Comparison of ENCODE assay signal across 10 cellular contexts in genomic region chr7:79420464-79420863, GRCh38. TPM values are rescaled to one million over a fixed set of nuclear protein-coding genes. Genes with fewer than 3 reads are reported as not detected.
DNase-seq lines count a peak whose midpoint lies in the region; ATAC-seq and TF ChIP-seq lines count a peak whose summit lies in the region.
"Had no signal": no experiment of that assay in that cellular context is flagged by ENCODE, and none has a peak within 500 bp of the region (broad histone marks: within the 10 kb centered on the region; RNA-seq: fewer than 3 reads in every experiment).

No MANE protein-coding gene starts in this region.

- H3K4me1 ChIP-seq in SK-N-SH (ENCODE audit: control insufficient read depth in 1 of 2, insufficient read depth in 2 of 2, low read depth in 1 of 2, low read length in 1 of 2) = no peaks in the 10 kb centered on the region; a peak in 1 of 4 replicates
- no peaks in the 10 kb centered on the region for H3K4me1 ChIP-seq in GM23338 (ENCODE audit: insufficient read depth)

- H3K4me1 Mint-ChIP-seq in GM23338 = no peaks in the 10 kb centered on the region
- H3K4me1 Mint-ChIP-seq: activated CD8-positive, alpha-beta memory T cell treated with anti-CD3 and anti-CD28 coated beads, Interleukin-2, amount 10 ng/mL, durations not matched to agents 7 days and 5 days had no signal

- H3K9me3 ChIP-seq in SK-N-SH = no peaks in the 10 kb centered on the region

- no peaks in the 10 kb centered on the region for H3K27me3 Mint-ChIP-seq in GM23338 (ENCODE audit: insufficient read depth, low read depth, poor library complexity)
- H3K27me3 Mint-ChIP-seq: activated CD8-positive, alpha-beta memory T cell treated with anti-CD3 and anti-CD28 coated beads, Interleukin-2, amount 10 ng/mL, durations not matched to agents 7 days and 5 days had no signal

- H3K27ac Mint-ChIP-seq in GM23338 = no peak overlapping the region
- H3K27ac Mint-ChIP-seq: activated CD8-positive, alpha-beta memory T cell treated with anti-CD3 and anti-CD28 coated beads, Interleukin-2, amount 10 ng/mL, durations not matched to agents 7 days and 5 days had no signal

- H3K27ac ChIP-seq in SK-N-SH (ENCODE audit: low read depth in 2 of 2, low read length in 1 of 2) (peak overlapping the region in 1 of 2 experiments; percentile 49; a peak in 3 of 4 replicates), GM23338 (ENCODE audit: low read depth) (no peak overlapping the region)

- no peaks in the 10 kb centered on the region for H3K36me3 Mint-ChIP-seq in GM23338 (ENCODE audit: low read depth)
- H3K36me3 Mint-ChIP-seq: activated CD8-positive, alpha-beta memory T cell treated with anti-CD3 and anti-CD28 coated beads, Interleukin-2, amount 10 ng/mL, durations not matched to agents 7 days and 5 days had no signal

- peak in 1 of 2 experiments; percentile 47; a peak in 1 of 4 replicates for TF ChIP-seq EP300 in SK-N-SH (IDR thresholded peaks at IDR 0.05; ENCODE audit: borderline replicate concordance in 1 of 2, low read depth in 1 of 2, low read length in 1 of 2)

- CTCF ChIA-PET in SK-N-SH (lab: Yijun Ruan, JAX) = interaction anchor here (1.0 to 2.4 kb wide), 2 partner anchors 24 to 118 kb away, joined by 3 to 6 read pairs; no protein-coding TSS in a partner anchor

- H4K20me1 ChIP-seq in SK-N-SH (ENCODE audit: insufficient read depth) (no peaks in the 10 kb centered on the region), GM23338 (replicated peaks; ENCODE audit: insufficient read depth) (no peaks in the 10 kb centered on the region)

- no peak for TF ChIP-seq RAD21 in SK-N-SH (IDR thresholded peaks at IDR 0.05; ENCODE audit: low read length)

- H3F3A ChIP-seq in SK-N-SH (replicated peaks; ENCODE audit: insufficient read depth) (peaks cover 12% of the 10 kb centered on the region), GM23338 (replicated peaks; ENCODE audit: low read depth) (no peaks in the 10 kb centered on the region)

- ATAC-seq in GM23338 (no peak), GM18511 (IDR thresholded peaks at IDR 0.05; ENCODE audit: unreplicated experiment) (no peak)
- ATAC-seq: activated CD8-positive, alpha-beta memory T cell treated with anti-CD3 and anti-CD28 coated beads, Interleukin-2, amount 10 ng/mL, durations not matched to agents 7 days and 5 days had no signal

- no peak overlapping the region for H3K9ac ChIP-seq in SK-N-SH

- WGBS in SK-N-SH (ENCODE audit: low lambda C conversion rate) = 28% methylated on average over 2 of the region's 2 CpGs

- H3K4me2 ChIP-seq in SK-N-SH (peak overlapping the region; percentile 39), GM23338 (no peak overlapping the region)

- TF ChIP-seq CTCF in SK-N-SH (IDR thresholded peaks at IDR 0.05) = no peak
- no peak for TF ChIP-seq CTCF in fibroblast of villous mesenchyme (IDR thresholded peaks at IDR 0.05; ENCODE audit: insufficient read depth, low read depth, low read length)
- no peak for TF ChIP-seq CTCF in retinal pigment epithelial cell (conservative IDR thresholded peaks at IDR 0.05; ENCODE audit: low read depth, low read length)
- no peak for TF ChIP-seq CTCF in GM23338 (conservative IDR thresholded peaks at IDR 0.05; ENCODE audit: low read depth in 2 of 2)

- H3K27me3 ChIP-seq in SK-N-SH (ENCODE audit: insufficient read depth) (no peaks in the 10 kb centered on the region), GM23338 (ENCODE audit: insufficient read depth) (no peaks in the 10 kb centered on the region)

- H2AFZ ChIP-seq in SK-N-SH (ENCODE audit: low read depth) (0 out of 2 replicates have a peak overlapping the region, but pooled peaks have one; percentile 2), GM23338 (no peak overlapping the region)

- H3K9me2 ChIP-seq in SK-N-SH = no peaks in the 10 kb centered on the region
- no peaks in the 10 kb centered on the region for H3K9me2 ChIP-seq in GM23338 (ENCODE audit: insufficient read depth)

- H3K4me3 Mint-ChIP-seq in GM23338 = no peak overlapping the region
- H3K4me3 Mint-ChIP-seq: activated CD8-positive, alpha-beta memory T cell treated with anti-CD3 and anti-CD28 coated beads, Interleukin-2, amount 10 ng/mL, durations not matched to agents 7 days and 5 days had no signal

- POLR2A ChIA-PET in SK-N-SH (lab: Yijun Ruan, JAX) = no interaction called here

- H3K4me3 ChIP-seq in SK-N-SH (ENCODE audit: low read depth in 2 of 2, low read length in 1 of 2) = peak overlapping the region in 1 of 2 experiments; percentile 0; a peak in 1 of 4 replicates
- H3K4me3 ChIP-seq in fibroblast of villous mesenchyme (ENCODE audit: low read depth, low read length) = no peak overlapping the region
- no peak overlapping the region for H3K4me3 ChIP-seq in retinal pigment epithelial cell (ENCODE audit: low read length)
- no peak overlapping the region for H3K4me3 ChIP-seq in GM23338

- H3K9me3 Mint-ChIP-seq in GM23338 = no peaks in the 10 kb centered on the region

- H3K79me2 ChIP-seq in SK-N-SH (ENCODE audit: insufficient read depth) (no peaks in the 10 kb centered on the region), GM23338 (replicated peaks; ENCODE audit: insufficient read depth) (no peaks in the 10 kb centered on the region)

- DNase-seq in HCEC 1CT (peak; percentile 96), SK-N-SH (no peak), fibroblast of villous mesenchyme (ENCODE audit: low read depth) (peak; percentile 97), retinal pigment epithelial cell (ENCODE audit: low read depth) (peak; percentile 43), GM23338 (ENCODE audit: low spot score) (no peak), NCI-H187 treated with DMSO at 0.1 percent for 48 hours (lab: John Stamatoyannopoulos, UW) (no peak), SIG-M5 treated with dmso at 0.1 percent for 504 hours (lab: John Stamatoyannopoulos, UW; ENCODE audit: unreplicated experiment) (no peak)
- DNase-seq: activated CD8-positive, alpha-beta memory T cell treated with anti-CD3 and anti-CD28 coated beads, Interleukin-2, amount 10 ng/mL, durations not matched to agents 7 days and 5 days; dermis blood vessel endothelial cell had no signal

- H3K36me3 ChIP-seq in SK-N-SH (replicated peaks in 1 of 2; ENCODE audit: control insufficient read depth in 1 of 2, insufficient read depth in 2 of 2, low read length in 1 of 2) (no peaks in the 10 kb centered on the region), GM23338 (ENCODE audit: insufficient read depth) (no peaks in the 10 kb centered on the region)

TF ChIP-seq in SK-N-SH, 30 proteins besides CTCF, POLR2A, EP300 and RAD21 (continues in another document):
- TF ChIP-seq RXRA (IDR thresholded peaks at IDR 0.05; ENCODE audit: borderline replicate concordance, low read depth) (no peak), ELF1 (IDR thresholded peaks at IDR 0.05) (no peak), ZBTB33 (IDR thresholded peaks at IDR 0.05; ENCODE audit: borderline replicate concordance, low read depth) (0 out of 2 replicates have a peak, but pooled peaks have one; percentile 6), CHD2 (IDR thresholded peaks at IDR 0.05; ENCODE audit: low read length, partially characterized antibody) (no peak), EZH2phosphoT487 (IDR thresholded peaks at IDR 0.05; ENCODE audit: borderline replicate concordance, low read depth) (no peak), JUND (IDR thresholded peaks at IDR 0.05) (peak; percentile 73)

TF ChIP-seq in GM23338, 12 proteins besides CTCF, POLR2A, EP300 and RAD21 (continues in another document):
- TF ChIP-seq POLR2AphosphoS5 (IDR thresholded peaks at IDR 0.05; ENCODE audit: low read depth) (no peak), EZH2 (IDR thresholded peaks at IDR 0.05; ENCODE audit: low read depth, unreplicated experiment) (no peak)

RNA-seq across cellular contexts. Expression of gene MAGI2, which starts 33.0 kb away (rescaled TPM):
- 1.1 and 1.2 TPM in 2 replicates for polyA plus RNA-seq in SK-N-SH (2012; rRNA removed)
- polyA plus RNA-seq in SK-N-SH (2012; cell fraction: cytosol; rRNA removed) = 1.5 TPM in 2 replicates
- polyA plus RNA-seq in SK-N-SH (2012; cell fraction: nucleus; rRNA removed) = 1.7 and 3.3 TPM in 2 replicates
- total RNA-seq in fibroblast of villous mesenchyme = 20.0 and 24.6 TPM in 2 replicates
- total RNA-seq in GM23338 (2014; rRNA removed; shearing (Covaris generic)) = 26.4 and 31.4 TPM in 2 replicates
- polyA plus RNA-seq in GM23338 (2016; fragmentation: Nextera tagmentation; extraction: Ambion mirVana) = 7.3 and 10.4 TPM in 2 replicates

Comparison
In these comparisons a context has a peak if more than half of its experiments do, and no peak if none do; other contexts are left out.
1. DNase-seq: peak in HCEC 1CT (single experiment), fibroblast of villous mesenchyme (single experiment) and retinal pigment epithelial cell (single experiment); none in SK-N-SH (single experiment), GM23338 (single experiment), NCI-H187 treated with DMSO at 0.1 percent for 48 hours (single experiment) and SIG-M5 treated with dmso at 0.1 percent for 504 hours (single experiment).